28 cellular contexts compared by ENCODE assay signal in the genomic region with DNA sequence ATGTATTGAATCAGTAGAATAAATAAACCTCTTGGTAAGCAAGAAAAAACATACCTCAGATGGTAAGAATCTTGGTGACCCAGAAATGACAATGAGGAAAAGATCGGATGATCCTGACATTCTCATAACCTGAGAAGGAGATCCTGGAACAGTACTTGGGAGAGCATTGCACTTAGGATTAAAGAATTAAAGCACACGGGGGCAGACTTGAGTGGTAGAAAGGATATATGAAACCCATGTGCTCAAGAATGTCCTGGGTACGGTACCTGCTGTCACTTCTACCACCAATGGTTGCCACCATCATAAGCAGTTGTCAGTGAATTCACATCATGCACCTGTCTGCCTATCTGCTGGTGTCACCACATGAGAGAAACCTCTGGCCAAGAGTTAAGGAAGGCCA.
"Had no signal": no experiment of that assay in that cellular context is flagged by ENCODE, and none has a peak within 500 bp of the region (broad histone marks: within the 10 kb centered on the region; RNA-seq: fewer than 3 reads in every experiment).

No MANE protein-coding gene starts in this region.

- H3K27me3 ChIP-seq: ascending aorta, colonic mucosa had no signal

- H3K4me2 ChIP-seq: hepatocyte had no signal

- H3K27ac ChIP-seq: ascending aorta, breast epithelium, cardiac muscle cell, colonic mucosa, epithelial cell of prostate, esophagus squamous epithelium, gastroesophageal sphincter, heart right ventricle, hepatocyte had no signal

- H3K9me3 ChIP-seq: ascending aorta, breast epithelium, colonic mucosa, esophagus squamous epithelium, gastroesophageal sphincter, heart right ventricle had no signal

- H3K79me2 ChIP-seq: hepatocyte had no signal

- ATAC-seq: activated CD4-positive, alpha-beta T cell treated with anti-CD3 and anti-CD28 coated beads for 36 hours; activated CD8-positive, alpha-beta memory T cell treated with anti-CD3 and anti-CD28 coated beads, Interleukin-2, amount 10 ng/mL, durations not matched to agents 7 days and 5 days; activated CD8-positive, alpha-beta T cell treated with anti-CD3 and anti-CD28 coated beads, Interleukin-2, amount 10 ng/mL, durations not matched to agents 7 days and 5 days; gastroesophageal sphincter; heart right ventricle had no signal

- H2AFZ ChIP-seq: hepatocyte had no signal

- FAIRE-seq: endometrium, endothelial cell of umbilical vein had no signal

- DNase-seq: activated CD4-positive, alpha-beta memory T cell treated with anti-CD3 and anti-CD28 coated beads for 36 hours; activated CD4-positive, alpha-beta T cell treated with anti-CD3 and anti-CD28 coated beads for 36 hours; activated CD4-positive, alpha-beta T cell treated with anti-CD3 and anti-CD28 coated beads, Interleukin-2, amount 10 ng/mL, durations not matched to agents 24 days and 14 days; activated CD4-positive, CD25-positive, alpha-beta regulatory T cell; activated CD4-positive, CD25-positive, alpha-beta regulatory T cell treated with anti-CD3 and anti-CD28 coated beads, Interleukin-2, amount 50 U/mL, for 72 hours; activated CD8-positive, alpha-beta memory T cell treated with anti-CD3 and anti-CD28 coated beads, Interleukin-2, amount 10 ng/mL, durations not matched to agents 7 days and 5 days; activated CD8-positive, alpha-beta memory T cell treated with anti-CD3 and anti-CD28 coated beads, Interleukin-2, amount 50 U/mL, for 4 hours; activated CD8-positive, alpha-beta T cell treated with anti-CD3 and anti-CD28 coated beads, Interleukin-2, amount 10 ng/mL, durations not matched to agents 7 days and 5 days; activated effector memory CD4-positive, alpha-beta T cell treated with anti-CD3 and anti-CD28 coated beads, Interleukin-2, amount 50 U/mL, for 16 hours; activated naive CD4-positive, alpha-beta T cell treated with anti-CD3 and anti-CD28 coated beads for 36 hours; activated naive CD8-positive, alpha-beta T cell treated with anti-CD3 and anti-CD28 coated beads for 36 hours; activated T-cell treated with anti-CD3 and anti-CD28 coated beads, Interleukin-2, amount 50 U/mL, for 1 hour; activated T-cell treated with anti-CD3 and anti-CD28 coated beads, Interleukin-2, amount 50 U/mL, for 48 hours; central memory CD4-positive, alpha-beta T cell; cerebellar nuclear complex; colonic mucosa; effector CD8-positive, alpha-beta T cell; esophagus squamous epithelium; foreskin melanocyte; heart right ventricle had no signal

- H3K4me1 ChIP-seq: ascending aorta, breast epithelium, colonic mucosa, gastroesophageal sphincter, heart right ventricle had no signal

- H3K36me3 ChIP-seq: ascending aorta, breast epithelium, cardiac muscle cell, colonic mucosa, esophagus squamous epithelium, gastroesophageal sphincter, heart right ventricle had no signal

- H3K4me3 ChIP-seq: ascending aorta, breast epithelium, cardiac muscle cell, colonic mucosa, esophagus squamous epithelium, gastroesophageal sphincter, heart right ventricle, hepatocyte had no signal
